In genomic region chr5:153533546-153533945, GRCh38 we compare ENCODE assay signal across 28 cellular contexts. TPM values are rescaled to one million over a fixed set of nuclear protein-coding genes. Genes with fewer than 3 reads are reported as not detected.
"Had no signal": no experiment of that assay in that cellular context is flagged by ENCODE, and none has a peak within 500 bp of the region (broad histone marks: within the 10 kb centered on the region; RNA-seq: fewer than 3 reads in every experiment).

No MANE protein-coding gene starts in this region.

- H3K27ac Mint-ChIP-seq: dendritic cell treated with granulocyte-macrophage colony-stimulating factor and Interleukin-4, amounts not matched to agents 40 ng/mL and 50 ng/mL, for 4 days; effector memory CD8-positive, alpha-beta T cell; endodermal cell had no signal

- H3K4me1 ChIP-seq: colonic mucosa, esophagus squamous epithelium, gastrocnemius medialis, gastroesophageal sphincter, heart left ventricle had no signal

- H3K4me3 Mint-ChIP-seq: dendritic cell treated with granulocyte-macrophage colony-stimulating factor and Interleukin-4, amounts not matched to agents 40 ng/mL and 50 ng/mL, for 4 days; effector memory CD8-positive, alpha-beta T cell; endodermal cell had no signal

- H3K4me3 ChIP-seq: colonic mucosa, coronary artery, dorsolateral prefrontal cortex, esophagus muscularis mucosa, esophagus squamous epithelium, gastrocnemius medialis, gastroesophageal sphincter, heart left ventricle had no signal

- H3K36me3 ChIP-seq: colonic mucosa, esophagus muscularis mucosa, esophagus squamous epithelium, gastrocnemius medialis, gastroesophageal sphincter, heart left ventricle had no signal

- ATAC-seq: effector memory CD8-positive, alpha-beta T cell; esophagus mucosa; foreskin keratinocyte; gastrocnemius medialis; heart left ventricle had no signal

- H3K9me3 Mint-ChIP-seq: dendritic cell treated with granulocyte-macrophage colony-stimulating factor and Interleukin-4, amounts not matched to agents 40 ng/mL and 50 ng/mL, for 4 days; effector memory CD8-positive, alpha-beta T cell; endodermal cell had no signal

- H3K27ac ChIP-seq: colonic mucosa, coronary artery, dorsolateral prefrontal cortex, epithelial cell of prostate, esophagus muscularis mucosa, esophagus squamous epithelium, foreskin keratinocyte, gastrocnemius medialis, gastroesophageal sphincter, heart left ventricle had no signal

- H3K9me3 ChIP-seq: colonic mucosa, esophagus muscularis mucosa, esophagus squamous epithelium, gastrocnemius medialis, gastroesophageal sphincter, heart left ventricle had no signal

- H3K27me3 ChIP-seq: colonic mucosa, dorsolateral prefrontal cortex, esophagus muscularis mucosa, esophagus squamous epithelium, foreskin keratinocyte, gastrocnemius medialis, gastroesophageal sphincter, heart left ventricle had no signal

- DNase-seq: colonic mucosa; cortex of kidney; dermis blood vessel endothelial cell; dorsolateral prefrontal cortex; effector CD4-positive, alpha-beta T cell; effector CD8-positive, alpha-beta T cell; effector memory CD4-positive, alpha-beta T cell; effector memory CD8-positive, alpha-beta T cell; endodermal cell; erythroblast; esophagus squamous epithelium; foreskin fibroblast; foreskin keratinocyte; foreskin melanocyte; gastrocnemius medialis; glutamatergic neuron; head of caudate nucleus; heart left ventricle had no signal

RNA-seq across cellular contexts. Expression of gene GRIA1, which starts 43.1 kb away (rescaled TPM):
- total RNA-seq: dermis blood vessel endothelial cell, dermis microvascular lymphatic vessel endothelial cell, endothelial cell of umbilical vein, epithelial cell of proximal tubule, esophagus mucosa, glomerular endothelial cell had no signal
- polyA plus RNA-seq: endothelial cell of umbilical vein had no signal
